ENCODE assay signal across 1 cellular context in the genomic region with DNA sequence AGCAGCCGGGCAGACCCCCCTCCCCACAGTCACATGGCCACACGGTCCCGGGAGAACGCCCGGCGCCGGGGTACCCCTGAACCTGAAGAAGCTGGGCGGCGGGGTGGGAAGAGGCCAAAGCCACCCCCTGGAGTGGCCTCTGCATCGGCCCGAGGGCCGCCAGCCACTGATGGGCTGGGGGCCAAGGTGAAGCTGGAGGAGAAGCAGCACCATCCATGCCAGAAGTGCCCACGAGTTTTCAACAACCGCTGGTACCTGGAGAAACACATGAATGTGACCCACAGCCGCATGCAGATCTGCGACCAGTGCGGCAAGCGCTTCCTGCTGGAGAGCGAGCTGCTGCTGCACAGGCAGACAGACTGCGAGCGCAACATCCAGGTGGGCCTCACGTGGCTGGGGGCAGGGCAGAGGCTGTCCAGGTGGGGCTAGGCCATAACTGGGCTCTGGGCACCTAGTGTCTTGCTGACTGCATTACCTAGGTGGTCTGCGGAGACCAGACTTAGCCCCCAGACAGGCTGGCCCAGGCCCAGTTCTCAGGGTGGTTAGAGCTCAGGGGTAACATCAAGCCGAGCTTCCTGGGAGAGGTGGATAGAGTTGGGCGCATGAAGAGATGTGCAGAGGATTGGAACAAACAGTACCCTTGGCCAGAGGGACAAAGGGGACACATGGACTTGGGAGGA.
A peak's percentile ranks its signal among the peaks of the same experiment; 100 is the strongest.
TF ChIP-seq lines count a peak whose summit lies in the region.

No MANE protein-coding gene starts in this region.

TF ChIP-seq in HEK293, 187 proteins besides CTCF, POLR2A, EP300 and RAD21:
- no peak for TF ChIP-seq PRDM4 (tag by site-specific recombination; IDR thresholded peaks at IDR 0.05)
- TF ChIP-seq ZBTB44 (tag by site-specific recombination; IDR thresholded peaks at IDR 0.05): 0 out of 2 replicates have a peak, but pooled peaks have one; percentile 32
